In genomic region chr12:7934153-7934552, GRCh38 we compare ENCODE assay signal across 10 cellular contexts. TPM values are rescaled to one million over a fixed set of nuclear protein-coding genes. Genes with fewer than 3 reads are reported as not detected.
A peak's percentile ranks its signal among the peaks of the same experiment; 100 is the strongest.
DNase-seq lines count a peak whose midpoint lies in the region; ATAC-seq, FAIRE-seq and TF ChIP-seq lines count a peak whose summit lies in the region.
"Had no signal": no experiment of that assay in that cellular context is flagged by ENCODE, and none has a peak within 500 bp of the region (broad histone marks: within the 10 kb centered on the region; RNA-seq: fewer than 3 reads in every experiment).

No MANE protein-coding gene starts in this region.

- H3K27me3 Mint-ChIP-seq in glutamatergic neuron (ENCODE audit: unreplicated experiment) = no peaks in the 10 kb centered on the region

- peaks cover 53% of the 10 kb centered on the region for H3K79me2 ChIP-seq in ACC112 (ENCODE audit: control insufficient read depth, insufficient read depth, low read length, unreplicated experiment)

- H3K36me3 ChIP-seq in ACC112 (ENCODE audit: insufficient read depth, low read length) = peaks cover 18% of the 10 kb centered on the region
- peaks cover under 1 to 10% of the 10 kb centered on the region in 2 donors for H3K36me3 ChIP-seq in duodenal mucosa (ENCODE audit: control insufficient read depth in 1 of 2, insufficient read depth in 2 of 2, low read length in 2 of 2)
- H3K36me3 ChIP-seq in muscle layer of colon (ENCODE audit: insufficient read depth, low read length) = peaks cover 20% of the 10 kb centered on the region

- peaks cover 8% of the 10 kb centered on the region for H3K4me1 Mint-ChIP-seq in glutamatergic neuron (ENCODE audit: low read depth, unreplicated experiment)

- H3K4me1 ChIP-seq in ACC112 (ENCODE audit: control insufficient read depth, insufficient read depth, low read length, unreplicated experiment) (peaks cover 15% of the 10 kb centered on the region), duodenal mucosa (ENCODE audit: control insufficient read depth in 1 of 2, insufficient read depth in 2 of 2, low read length in 2 of 2) (peaks cover 0 to 8% of the 10 kb centered on the region in 2 donors), muscle layer of colon (ENCODE audit: insufficient read depth, low read length) (peaks cover 17% of the 10 kb centered on the region)

- ATAC-seq in HG03520 (IDR thresholded peaks at IDR 0.05; ENCODE audit: unreplicated experiment) = no peak
- ATAC-seq in GM19463 (IDR thresholded peaks at IDR 0.05; ENCODE audit: unreplicated experiment) = no peak

- H3K27me3 ChIP-seq in ACC112 (ENCODE audit: insufficient read depth, low read length) (no peaks in the 10 kb centered on the region), duodenal mucosa (ENCODE audit: control insufficient read depth in 1 of 2, insufficient read depth in 2 of 2, low read length in 2 of 2) (no peaks in the 10 kb centered on the region), muscle layer of colon (ENCODE audit: control insufficient read depth in 1 of 2, insufficient read depth in 2 of 2, low read length in 2 of 2) (no peaks in the 10 kb centered on the region)

- H3K9me3 Mint-ChIP-seq in glutamatergic neuron (ENCODE audit: unreplicated experiment) = peaks cover 2% of the 10 kb centered on the region
- H3K9me3 Mint-ChIP-seq: neural crest cell had no signal

- peak overlapping the region; percentile 80 for H3K27ac ChIP-seq in ACC112 (ENCODE audit: low read depth, low read length)
- no peak overlapping the region for H3K27ac ChIP-seq in duodenal mucosa (ENCODE audit: low read depth, low read length)
- no peak overlapping the region for H3K27ac ChIP-seq in muscle layer of colon (ENCODE audit: low read depth, low read length)
- H3K27ac ChIP-seq: RWPE1 had no signal

- no peaks in the 10 kb centered on the region for H3K9me3 ChIP-seq in duodenal mucosa (ENCODE audit: control insufficient read depth in 1 of 2, low read length in 2 of 2)
- H3K9me3 ChIP-seq in muscle layer of colon (ENCODE audit: low read length) = no peaks in the 10 kb centered on the region

- no peak overlapping the region for H3K4me3 Mint-ChIP-seq in glutamatergic neuron (ENCODE audit: unreplicated experiment)
- H3K4me3 Mint-ChIP-seq: neural crest cell had no signal

- H3K9ac ChIP-seq in duodenal mucosa (ENCODE audit: low read depth in 1 of 2, low read length in 2 of 2) = peak overlapping the region; percentile 69 to 92
- peak overlapping the region; percentile 84 for H3K9ac ChIP-seq in muscle layer of colon (ENCODE audit: low read length)

- FAIRE-seq in H54 (lab: Jason Lieb, UNC) = peak; percentile 64

- no peak for TF ChIP-seq POLR2A in H54 (IDR thresholded peaks at IDR 0.05; ENCODE audit: low read depth, low read length)

- no peak overlapping the region for H3K27ac Mint-ChIP-seq in glutamatergic neuron (ENCODE audit: unreplicated experiment)

- DNase-seq in H54 (ENCODE audit: insufficient read length, low spot score) = no peak
- no peak for DNase-seq in stimulated activated naive CD4-positive, alpha-beta T cell treated with Interleukin-2 at 50 U/mL for 16 hours (lab: John Stamatoyannopoulos, UW)
- no peak for DNase-seq in glutamatergic neuron

- no peaks in the 10 kb centered on the region for H3K36me3 Mint-ChIP-seq in glutamatergic neuron (ENCODE audit: unreplicated experiment)

- no peak for TF ChIP-seq CTCF in glutamatergic neuron (IDR thresholded peaks at IDR 0.05; ENCODE audit: partially characterized antibody, unreplicated experiment)

- no peak overlapping the region for H2AFZ ChIP-seq in ACC112 (ENCODE audit: low read length, unreplicated experiment)

- H3K4me3 ChIP-seq in ACC112 (ENCODE audit: low read depth, low read length) (peak overlapping the region; percentile 97), duodenal mucosa (ENCODE audit: low read depth in 1 of 2, low read length in 2 of 2) (peak overlapping the region; percentile 76 to 78), muscle layer of colon (ENCODE audit: low read depth in 1 of 2, low read length in 2 of 2) (peak overlapping the region; percentile 40 to 71)

RNA-seq across cellular contexts. Expression of gene SLC2A3, which starts 1.8 kb away (rescaled TPM):
- 291 TPM for total RNA-seq in glutamatergic neuron (ENCODE audit: unreplicated experiment)
